10 cellular contexts compared by ENCODE assay signal in the genomic region with DNA sequence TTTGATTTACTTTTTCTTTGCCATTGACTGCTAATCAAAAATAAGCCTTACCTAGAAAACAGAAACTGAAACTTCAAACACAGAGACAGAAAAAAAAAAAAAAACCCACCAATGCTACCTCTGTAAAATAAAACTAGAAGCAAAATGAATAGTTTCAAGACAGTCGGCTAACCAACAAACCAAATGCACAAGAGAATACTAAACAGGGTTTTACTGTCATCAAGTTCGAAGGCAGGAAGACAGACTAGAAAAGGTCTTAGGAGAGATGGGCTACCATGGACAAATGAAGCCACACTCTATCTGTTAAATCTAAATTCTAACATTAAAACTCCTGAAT. TPM values are rescaled to one million over a fixed set of nuclear protein-coding genes. Genes with fewer than 3 reads are reported as not detected.
DNase-seq lines count a peak whose midpoint lies in the region; ATAC-seq and TF ChIP-seq lines count a peak whose summit lies in the region.
"Had no signal": no experiment of that assay in that cellular context is flagged by ENCODE, and none has a peak within 500 bp of the region (broad histone marks: within the 10 kb centered on the region; RNA-seq: fewer than 3 reads in every experiment).

No MANE protein-coding gene starts in this region.

- no peaks in the 10 kb centered on the region for H3K9me3 ChIP-seq in heart left ventricle
- H3K9me3 ChIP-seq: stomach had no signal

- H3K36me3 Mint-ChIP-seq in memory B cell: peaks cover 13% of the 10 kb centered on the region

- peak overlapping the region; percentile 46 for H3K4me3 Mint-ChIP-seq in memory B cell

- H3K4me3 ChIP-seq in heart left ventricle: peak overlapping the region in 2 of 12 donors; percentile 2 to 4
- H3K4me3 ChIP-seq: stomach had no signal

- H3K27ac Mint-ChIP-seq in memory B cell: peak overlapping the region; percentile 80

- H3K27me3 ChIP-seq in heart left ventricle: no peaks in the 10 kb centered on the region
- H3K27me3 ChIP-seq: stomach had no signal

- no peak for TF ChIP-seq POLR2A in heart left ventricle (IDR thresholded peaks at IDR 0.05)

- intact Hi-C loops in heart left ventricle (cut with DNase I) (no loop called here), sciatic nerve (cut with DNase I) (no loop called here)

- peak; percentile 54 for ATAC-seq in GM18508 (IDR thresholded peaks at IDR 0.05; ENCODE audit: insufficient read depth, unreplicated experiment)
- peak; percentile 59 for ATAC-seq in GM21529 (IDR thresholded peaks at IDR 0.05; ENCODE audit: unreplicated experiment)
- ATAC-seq in HG03469 (IDR thresholded peaks at IDR 0.05; ENCODE audit: unreplicated experiment): peak; percentile 59
- ATAC-seq in memory B cell (ENCODE audit: low read depth): peak; percentile 46
- no peak for ATAC-seq in heart left ventricle
- ATAC-seq in sciatic nerve: no peak

- 55 to 71% (median 59%) methylated on average over 2 of the region's 2 CpGs for WGBS in heart left ventricle, 4 donors

- peaks cover 0 to 23% (median 0%) of the 10 kb centered on the region in 12 donors for H3K4me1 ChIP-seq in heart left ventricle
- H3K4me1 ChIP-seq: stomach had no signal

- no peaks in the 10 kb centered on the region for H3K27me3 Mint-ChIP-seq in memory B cell

- peak overlapping the region in 2 of 12 donors; percentile 14 to 65 for H3K27ac ChIP-seq in heart left ventricle

- no peaks in the 10 kb centered on the region for H3K9me3 Mint-ChIP-seq in memory B cell

- TF ChIP-seq CTCF in heart left ventricle (IDR thresholded peaks at IDR 0.05): no peak

- DNase-seq in memory B cell (ENCODE audit: low spot score in 2 of 2): no peak
- no peak for DNase-seq in heart left ventricle
- DNase-seq in sciatic nerve (ENCODE audit: low spot score): no peak
- DNase-seq in pons (ENCODE audit: low spot score): no peak
- DNase-seq in NCI-H2029 treated with DMSO at 0.1 percent for 48 hours (lab: John Stamatoyannopoulos, UW): no peak
- DNase-seq: activated CD8-positive, alpha-beta memory T cell treated with anti-CD3 and anti-CD28 coated beads for 24 hours; stomach had no signal

- peaks cover 21% of the 10 kb centered on the region for H3K4me1 Mint-ChIP-seq in memory B cell

- H3K36me3 ChIP-seq in heart left ventricle: peaks cover 0 to 66% (median 52%) of the 10 kb centered on the region in 9 donors

RNA-seq across cellular contexts. Expression of gene SEL1L, which starts 59.5 kb away (rescaled TPM):
- total RNA-seq in heart left ventricle (10 to 100 TPM; 36.6 to 86.5 (median 64.0) TPM), sciatic nerve (87.7 TPM)
- polyA plus RNA-seq in heart left ventricle: 10 to 100 TPM in 1 of 2 donors, 1 to 10 TPM in 1; 9.4 to 53.2 TPM

Comparison
In these comparisons a context has a peak if more than half of its experiments do, and no peak if none do; other contexts are left out.
1. ATAC-seq: peak in GM18508 (single experiment), GM21529 (single experiment), HG03469 (single experiment) and memory B cell (single experiment); none in heart left ventricle (0 of 4) and sciatic nerve (single experiment).